Comparison of ENCODE assay signal across 3 cellular contexts in genomic region chr17:48422060-48422459, GRCh38. TPM values are rescaled to one million over a fixed set of nuclear protein-coding genes. Genes with fewer than 3 reads are reported as not detected.
"Had no signal": no experiment of that assay in that cellular context is flagged by ENCODE, and none has a peak within 500 bp of the region (broad histone marks: within the 10 kb centered on the region; RNA-seq: fewer than 3 reads in every experiment).

No MANE protein-coding gene starts in this region.

RNA-seq across cellular contexts. Expression of gene SKAP1, which starts 8.0 kb away (rescaled TPM):
- total RNA-seq: chondrocyte, fibroblast of lung had no signal
- polyA plus RNA-seq: endothelial cell of umbilical vein, fibroblast of lung had no signal
